7 cellular contexts compared by ENCODE assay signal in genomic region chr5:178113841-178114324, GRCh38. TPM values are rescaled to one million over a fixed set of nuclear protein-coding genes. Genes with fewer than 3 reads are reported as not detected.
A peak's percentile ranks its signal among the peaks of the same experiment; 100 is the strongest.
DNase-seq lines count a peak whose midpoint lies in the region; ATAC-seq and TF ChIP-seq lines count a peak whose summit lies in the region.

No MANE protein-coding gene starts in this region.

- no peaks in the 10 kb centered on the region for H3K9me2 ChIP-seq in GM23338 (ENCODE audit: insufficient read depth)

- peaks cover 12% of the 10 kb centered on the region for H3K9me3 Mint-ChIP-seq in GM23338

- WGBS in esophagus, 2 donors, result 0 to 1% methylated on average over 23 to 41 of the region's 41 CpGs
- WGBS in trophoblast cell (ENCODE audit: extremely low coverage, insufficient coverage, insufficient read length), result no CpG with 5 or more reads among the region's 41 CpGs

- peak overlapping the region; percentile 92 for H4K8ac ChIP-seq in trophoblast cell (ENCODE audit: low read depth, low read length)

- no peak for TF ChIP-seq CTCF in GM23338 (conservative IDR thresholded peaks at IDR 0.05; ENCODE audit: low read depth in 2 of 2)

- H3K9ac ChIP-seq in trophoblast cell (ENCODE audit: low read length), result peak overlapping the region; percentile 57

- H2AFZ ChIP-seq in GM23338 (no peak overlapping the region), trophoblast cell (ENCODE audit: insufficient read depth, low read length, poor library complexity) (peak overlapping the region; percentile 92)

- H3K79me1 ChIP-seq in trophoblast cell (ENCODE audit: low read length), result peaks cover 12% of the 10 kb centered on the region

- H4K91ac ChIP-seq in trophoblast cell (ENCODE audit: low read depth, low read length), result peak overlapping the region; percentile 83

- peak overlapping the region; percentile 72 for H2BK12ac ChIP-seq in trophoblast cell (ENCODE audit: low read length)

- H4K12ac ChIP-seq in trophoblast cell (ENCODE audit: low read depth, low read length), result peak overlapping the region; percentile 90

- peaks cover 15% of the 10 kb centered on the region for H3K36me3 Mint-ChIP-seq in GM23338 (ENCODE audit: low read depth)

- H3F3A ChIP-seq in GM23338 (replicated peaks; ENCODE audit: low read depth), result peaks cover 19% of the 10 kb centered on the region

- peak overlapping the region; percentile 68 for H3K4ac ChIP-seq in trophoblast cell (ENCODE audit: low read depth, low read length)

- peak overlapping the region; percentile 84 for H2BK120ac ChIP-seq in trophoblast cell (ENCODE audit: insufficient read depth, low read length, poor library complexity)

- H3K27me3 Mint-ChIP-seq in GM23338 (ENCODE audit: insufficient read depth, low read depth, poor library complexity), result peaks cover 22% of the 10 kb centered on the region

- H3K79me2 ChIP-seq in GM23338 (replicated peaks; ENCODE audit: insufficient read depth) (peaks cover 61% of the 10 kb centered on the region), trophoblast cell (ENCODE audit: control insufficient read depth, insufficient read depth, low read length, poor library complexity) (peaks cover 5% of the 10 kb centered on the region)

- H3K4me3 ChIP-seq in GM23338 (peak overlapping the region; percentile 92), SJCRH30 (peak overlapping the region; percentile 78), esophagus (ENCODE audit: low read depth in 1 of 2, low read length in 2 of 2) (peak overlapping the region; percentile 70 to 75), trophoblast cell (ENCODE audit: low read depth, low read length) (peak overlapping the region; percentile 80)

- H3K18ac ChIP-seq in trophoblast cell (ENCODE audit: low read length), result peak overlapping the region; percentile 93

- ATAC-seq in GM23338, result peak; percentile 23

- DNase-seq in GM23338 (ENCODE audit: low spot score), result peak; percentile 63
- DNase-seq in SJCRH30, result peak; percentile 71 to 74
- no peak for DNase-seq in trophoblast cell
- no peak for DNase-seq in cerebellar nuclear complex (lab: John Stamatoyannopoulos, UW)
- DNase-seq in NCI-H2227 (lab: John Stamatoyannopoulos, UW; ENCODE audit: unreplicated experiment), result no peak
- DNase-seq in dermis blood vessel endothelial cell, result no peak

- H3K23ac ChIP-seq in trophoblast cell (ENCODE audit: low read length), result no peak overlapping the region

- H3K4me1 ChIP-seq in GM23338 (ENCODE audit: insufficient read depth), result peaks cover 34% of the 10 kb centered on the region
- H3K4me1 ChIP-seq in SJCRH30, result peaks cover 26% of the 10 kb centered on the region
- peaks cover 0 to 22% of the 10 kb centered on the region in 2 donors for H3K4me1 ChIP-seq in esophagus (ENCODE audit: control insufficient read depth in 2 of 2, insufficient read depth in 2 of 2, low read length in 1 of 2)
- H3K4me1 ChIP-seq in trophoblast cell (ENCODE audit: control insufficient read depth in 1 of 2, insufficient read depth in 2 of 2, low read length in 2 of 2), result peaks cover 23 to 32% of the 10 kb centered on the region in 2 experiments

- H3K14ac ChIP-seq in trophoblast cell (ENCODE audit: low read length), result peak overlapping the region; percentile 92

- peak overlapping the region; percentile 96 for H3K4me3 Mint-ChIP-seq in GM23338

- H3K4me2 ChIP-seq in GM23338 (peak overlapping the region; percentile 97), trophoblast cell (ENCODE audit: low read length) (peak overlapping the region; percentile 96)

- H3K27ac Mint-ChIP-seq in GM23338, result peak overlapping the region; percentile 97

- H3K4me1 Mint-ChIP-seq in GM23338, result peaks cover 37% of the 10 kb centered on the region

- no peaks in the 10 kb centered on the region for H3K36me3 ChIP-seq in GM23338 (ENCODE audit: insufficient read depth)
- H3K36me3 ChIP-seq in SJCRH30, result peaks cover 5% of the 10 kb centered on the region; the same call in 1 of the 2 replicates
- peaks cover 0 to 10% of the 10 kb centered on the region in 2 donors for H3K36me3 ChIP-seq in esophagus (ENCODE audit: control insufficient read depth in 2 of 2, insufficient read depth in 2 of 2, low read length in 1 of 2)
- no peaks in the 10 kb centered on the region for H3K36me3 ChIP-seq in trophoblast cell (ENCODE audit: control insufficient read depth in 1 of 2, insufficient read depth in 2 of 2, low read length in 2 of 2)

- peak overlapping the region; percentile 99 for H3K27ac ChIP-seq in GM23338 (ENCODE audit: low read depth)
- H3K27ac ChIP-seq in SJCRH30, result peak overlapping the region; percentile 97
- peak overlapping the region; percentile 90 to 91 for H3K27ac ChIP-seq in esophagus (ENCODE audit: low read depth in 2 of 2, low read length in 1 of 2)
- peak overlapping the region; percentile 22 for H3K27ac ChIP-seq in trophoblast cell (ENCODE audit: low read depth, low read length)

- H2AK5ac ChIP-seq in trophoblast cell (ENCODE audit: low read length), result peak overlapping the region; percentile 75

- no peaks in the 10 kb centered on the region; the same call in 1 of the 2 replicates for H4K20me1 ChIP-seq in GM23338 (replicated peaks; ENCODE audit: insufficient read depth)

- H3K27me3 ChIP-seq in GM23338 (ENCODE audit: insufficient read depth) (no peaks in the 10 kb centered on the region), SJCRH30 (no peaks in the 10 kb centered on the region), esophagus (ENCODE audit: control insufficient read depth in 1 of 2, insufficient read depth in 2 of 2, low read length in 2 of 2) (no peaks in the 10 kb centered on the region), trophoblast cell (ENCODE audit: insufficient read depth, low read length) (no peaks in the 10 kb centered on the region)

- peak overlapping the region; percentile 52 for H2BK5ac ChIP-seq in trophoblast cell (ENCODE audit: low read depth, low read length, poor library complexity)

- H3K9me3 ChIP-seq in SJCRH30 (replicated peaks) (no peaks in the 10 kb centered on the region; the same call in 1 of the 2 replicates), esophagus (ENCODE audit: control insufficient read depth in 2 of 2, insufficient read depth in 1 of 2, low read depth in 1 of 2, low read length in 1 of 2) (peaks cover 0 to 2% of the 10 kb centered on the region in 2 donors), trophoblast cell (ENCODE audit: insufficient read depth, low read depth, low read length) (peaks cover 2% of the 10 kb centered on the region)

TF ChIP-seq in GM23338, 12 proteins besides CTCF, POLR2A, EP300 and RAD21 (continues in another document):
- TF ChIP-seq ETS1 (IDR thresholded peaks at IDR 0.05) (no peak), EZH2phosphoT487 (IDR thresholded peaks at IDR 0.05; ENCODE audit: unreplicated experiment) (no peak), STAT1 (IDR thresholded peaks at IDR 0.05; ENCODE audit: unreplicated experiment) (no peak), NANOG (IDR thresholded peaks at IDR 0.05; ENCODE audit: borderline replicate concordance) (no peak), ZNF331 (CRISPR knock-in tag; IDR thresholded peaks at IDR 0.05; ENCODE audit: low read depth) (no peak), EZH2 (IDR thresholded peaks at IDR 0.05; ENCODE audit: low read depth, unreplicated experiment) (no peak)

RNA-seq across cellular contexts. Expression of gene N4BP3, which starts 0.6 kb away (rescaled TPM):
- total RNA-seq in GM23338 (2014; rRNA removed; shearing (Covaris generic)), result 52.7 and 58.2 TPM in 2 replicates
- 9.8 and 10.9 TPM in 2 replicates for polyA plus RNA-seq in GM23338 (2016; fragmentation: Nextera tagmentation; extraction: Ambion mirVana)
- total RNA-seq in SJCRH30 (2014; rRNA removed; shearing (Covaris generic)), result 43.8 and 45.8 TPM in 2 replicates
- 10 to 100 TPM; 16.9 to 26.2 TPM for polyA plus RNA-seq in esophagus
- 3.0 and 3.2 TPM in 2 replicates for polyA plus RNA-seq in trophoblast cell (2013)
- 43.9 and 49.4 TPM in 2 replicates for total RNA-seq in dermis blood vessel endothelial cell

RNA-seq across cellular contexts. Expression of gene RMND5B, which starts 16.9 kb away (rescaled TPM):
- total RNA-seq in GM23338 (2014; rRNA removed; shearing (Covaris generic)), result 83.7 and 101 TPM in 2 replicates
- 47.5 and 50.6 TPM in 2 replicates for polyA plus RNA-seq in GM23338 (2016; fragmentation: Nextera tagmentation; extraction: Ambion mirVana)
- total RNA-seq in SJCRH30 (2014; rRNA removed; shearing (Covaris generic)), result 24.6 and 24.7 TPM in 2 replicates
- 10 to 100 TPM; 75.2 to 90.8 TPM for polyA plus RNA-seq in esophagus
- polyA plus RNA-seq in trophoblast cell (2013), result 12.7 and 13.7 TPM in 2 replicates
- total RNA-seq in dermis blood vessel endothelial cell, result 42.7 and 51.3 TPM in 2 replicates

RNA-seq across cellular contexts. Expression of gene NHP2, which starts 39.8 kb away (rescaled TPM):
- 452 and 455 TPM in 2 replicates for total RNA-seq in GM23338 (2014; rRNA removed; shearing (Covaris generic))
- polyA plus RNA-seq in GM23338 (2016; fragmentation: Nextera tagmentation; extraction: Ambion mirVana), result 435 and 450 TPM in 2 replicates
- total RNA-seq in SJCRH30 (2014; rRNA removed; shearing (Covaris generic)), result 277 and 303 TPM in 2 replicates
- 100 to 1,000 TPM; 126 to 238 TPM for polyA plus RNA-seq in esophagus
- 123 TPM in 2 replicates for polyA plus RNA-seq in trophoblast cell (2013)
- 148 and 175 TPM in 2 replicates for total RNA-seq in dermis blood vessel endothelial cell

Comparison
In these comparisons a context has a peak if more than half of its experiments do, and no peak if none do; other contexts are left out.
1. DNase-seq: peak in GM23338 (single experiment) and SJCRH30 (2 of 2); none in trophoblast cell (0 of 2), cerebellar nuclear complex (0 of 2), NCI-H2227 (single experiment) and dermis blood vessel endothelial cell (single experiment).
2. H3K27ac ChIP-seq: peak in every context shown above with its lines; median percentile 99 in GM23338; 97 in SJCRH30; 90 in esophagus; 22 in trophoblast cell.
3. Peak in every context shown above with its lines, with median percentiles within 50 percentile points of each other: H3K4me3 ChIP-seq.